In genomic region chr10:86110156-86110786, GRCh38 we compare ENCODE assay signal across 21 cellular contexts.
DNase-seq lines count a peak whose midpoint lies in the region; ATAC-seq and TF ChIP-seq lines count a peak whose summit lies in the region.
"Had no signal": no experiment of that assay in that cellular context is flagged by ENCODE, and none has a peak within 500 bp of the region (broad histone marks: within the 10 kb centered on the region; RNA-seq: fewer than 3 reads in every experiment).

No MANE protein-coding gene starts in this region.

- H3K27me3 ChIP-seq in BJ (ENCODE audit: control insufficient read depth, insufficient read depth, low read length) (no peaks in the 10 kb centered on the region), OCI-LY1 (ENCODE audit: insufficient read depth, low read length) (no peaks in the 10 kb centered on the region)
- H3K27me3 ChIP-seq: ascending aorta, colonic mucosa, neutrophil had no signal

- CTCF ChIA-PET in BJ (lab: Yijun Ruan, JAX): no interaction called here

- DNase-seq in BJ (ENCODE audit: low read depth) (no peak), GM12865 (ENCODE audit: low read depth) (peak; percentile 7), islet precursor cell (peak; percentile 49)
- DNase-seq in stimulated activated naive CD4-positive, alpha-beta T cell (lab: John Stamatoyannopoulos, UW): no peak
- DNase-seq: activated gamma-delta T cell treated with Interleukin-2 at 50 U/mL for 16 hours; C1 segment of cervical spinal cord; colonic mucosa; DMS79; Kasumi-1; kidney; NCI-H1694 treated with DMSO at 0.1 percent for 48 hours; NCI-H446 treated with DMSO at 0.1 percent for 48 hours; PC-9; right cardiac atrium; SK-N-SH; stimulated activated CD4-positive, alpha-beta T cell treated with anti-CD3 and anti-CD28 coated beads, Interleukin-2, amount 100 ng/mL, for 24 hours had no signal

- no peak overlapping the region for H3K27ac ChIP-seq in OCI-LY1 (ENCODE audit: low read depth, low read length, poor library complexity, severe bottlenecking)
- H3K27ac ChIP-seq: ascending aorta, colonic mucosa, neutrophil, PC-9 had no signal

- H3K9me2 ChIP-seq in OCI-LY1 (ENCODE audit: low read depth, low read length): no peaks in the 10 kb centered on the region
- H3K9me2 ChIP-seq: SK-N-SH had no signal

- no peaks in the 10 kb centered on the region for H3K4me1 ChIP-seq in OCI-LY1 (ENCODE audit: insufficient read depth, low read length, severe bottlenecking)
- H3K4me1 ChIP-seq: ascending aorta, colonic mucosa had no signal

- POLR2A ChIA-PET in BJ (lab: Charles Lee): no interaction called here

- H3K9me3 ChIP-seq in OCI-LY1 (ENCODE audit: low read length): no peaks in the 10 kb centered on the region
- H3K9me3 ChIP-seq: ascending aorta, colonic mucosa, neutrophil, SK-N-SH had no signal

- no peaks in the 10 kb centered on the region for H3K79me2 ChIP-seq in OCI-LY1 (ENCODE audit: insufficient read depth, low read length)

- no peak overlapping the region for H3K4me2 ChIP-seq in OCI-LY1 (ENCODE audit: low read length)
- H3K4me2 ChIP-seq: PC-9, SK-N-SH had no signal

- no peak overlapping the region for H3K9ac ChIP-seq in OCI-LY1 (ENCODE audit: low read length)
- H3K9ac ChIP-seq: SK-N-SH had no signal

- H2AFZ ChIP-seq in OCI-LY1 (ENCODE audit: low read length): no peak overlapping the region
- H2AFZ ChIP-seq: PC-9 had no signal

- no peaks in the 10 kb centered on the region for H4K20me1 ChIP-seq in OCI-LY1 (ENCODE audit: insufficient read depth, low read length)

- H3K36me3 ChIP-seq in BJ (ENCODE audit: control insufficient read depth, insufficient read depth, low read length) (no peaks in the 10 kb centered on the region), OCI-LY1 (ENCODE audit: insufficient read depth, low read length) (no peaks in the 10 kb centered on the region)
- H3K36me3 ChIP-seq: ascending aorta, colonic mucosa, neutrophil had no signal

- ATAC-seq in HG02588 (IDR thresholded peaks at IDR 0.05; ENCODE audit: unreplicated experiment): no peak
- ATAC-seq in GM21367 (IDR thresholded peaks at IDR 0.05; ENCODE audit: unreplicated experiment): no peak
- ATAC-seq: right cardiac atrium had no signal

- no peak overlapping the region for H3K4me3 ChIP-seq in BJ (ENCODE audit: low read depth, low read length)
- H3K4me3 ChIP-seq in GM12865 (ENCODE audit: low read depth, low read length): no peak overlapping the region
- no peak overlapping the region for H3K4me3 ChIP-seq in OCI-LY1 (ENCODE audit: low read depth, low read length, poor library complexity, severe bottlenecking)
- H3K4me3 ChIP-seq: ascending aorta, colonic mucosa, PC-9 had no signal

- no peaks in the 10 kb centered on the region for H3F3A ChIP-seq in OCI-LY1 (ENCODE audit: insufficient read depth, low read length)

- 0 out of 2 replicates have a peak, but pooled peaks have one; percentile 10 for TF ChIP-seq CTCF in BJ (IDR thresholded peaks at IDR 0.05; ENCODE audit: insufficient read depth, low read depth, low read length)
- peak; percentile 55 for TF ChIP-seq CTCF in GM12865 (IDR thresholded peaks at IDR 0.05; ENCODE audit: insufficient read depth, low read depth, low read length, missing control alignments)
- TF ChIP-seq CTCF in OCI-LY1 (IDR thresholded peaks at IDR 0.05; ENCODE audit: low read length): peak; percentile 35

Comparison
In these comparisons a context has a peak if more than half of its experiments do, and no peak if none do; other contexts are left out.
1. DNase-seq: peak in GM12865 (single experiment) and islet precursor cell (single experiment); none in BJ (single experiment) and stimulated activated naive CD4-positive, alpha-beta T cell (0 of 6).
2. Peak in every context shown above with its lines, with median percentiles within 50 percentile points of each other: CTCF ChIP-seq.